34 cellular contexts compared by ENCODE assay signal in genomic region chr2:209474960-209475359, GRCh38. TPM values are rescaled to one million over a fixed set of nuclear protein-coding genes. Genes with fewer than 3 reads are reported as not detected.
"Had no signal": no experiment of that assay in that cellular context is flagged by ENCODE, and none has a peak within 500 bp of the region (broad histone marks: within the 10 kb centered on the region; RNA-seq: fewer than 3 reads in every experiment).

No MANE protein-coding gene starts in this region.

- H3K4me3 ChIP-seq: adrenal gland, body of pancreas, breast epithelium, cardiac muscle cell, colonic mucosa, gastrocnemius medialis, heart left ventricle had no signal

- H3K4me1 ChIP-seq: breast epithelium, colonic mucosa had no signal

- H3K36me3 ChIP-seq: adrenal gland, breast epithelium, cardiac muscle cell, colonic mucosa, gastrocnemius medialis, heart left ventricle had no signal

- ATAC-seq: activated CD8-positive, alpha-beta T cell treated with anti-CD3 and anti-CD28 coated beads for 36 hours; activated naive CD8-positive, alpha-beta T cell treated with anti-CD3 and anti-CD28 coated beads, Interleukin-2, amount 50 U/mL, for 24 hours; body of pancreas; esophagus mucosa; gastrocnemius medialis; heart left ventricle; WTC11 had no signal

- H3K27me3 ChIP-seq: adrenal gland, body of pancreas, breast epithelium, colonic mucosa, foreskin keratinocyte, gastrocnemius medialis, heart left ventricle had no signal

- FAIRE-seq: TTC549 had no signal

- H3K27ac ChIP-seq: adrenal gland, body of pancreas, breast epithelium, cardiac muscle cell, colonic mucosa, foreskin keratinocyte, gastrocnemius medialis, heart left ventricle, VCaP had no signal

- DNase-seq: activated CD4-positive, alpha-beta T cell treated with anti-CD3 and anti-CD28 coated beads for 48 hours; activated CD4-positive, alpha-beta T cell treated with anti-CD3 and anti-CD28 coated beads, Interleukin-2, amount 50 U/mL, for 1 hour; activated CD4-positive, alpha-beta T cell treated with anti-CD3 and anti-CD28 coated beads, Interleukin-2, amount 50 U/mL, for 48 hours; activated CD8-positive, alpha-beta memory T cell treated with anti-CD3 and anti-CD28 coated beads for 24 hours; activated CD8-positive, alpha-beta T cell treated with anti-CD3 and anti-CD28 coated beads for 36 hours; activated effector memory CD4-positive, alpha-beta T cell treated with anti-CD3 and anti-CD28 coated beads, Interleukin-2, amount 50 U/mL, for 16 hours; activated naive CD4-positive, alpha-beta T cell treated with anti-CD3 and anti-CD28 coated beads for 36 hours; activated naive CD8-positive, alpha-beta T cell treated with anti-CD3 and anti-CD28 coated beads for 36 hours; activated naive CD8-positive, alpha-beta T cell treated with anti-CD3 and anti-CD28 coated beads, Interleukin-2, amount 50 U/mL, for 24 hours; activated T-cell treated with anti-CD3 and anti-CD28 coated beads, Interleukin-2, amount 50 U/mL, for 1 hour; activated T-cell treated with anti-CD3 and anti-CD28 coated beads, Interleukin-2, amount 50 U/mL, for 48 hours; adrenal gland; amygdala; aorta; body of pancreas; central memory CD4-positive, alpha-beta T cell; cerebellar nuclear complex; colonic mucosa; effector memory CD4-positive, alpha-beta T cell; endodermal cell; foreskin keratinocyte; gastrocnemius medialis; glutamatergic neuron; heart left ventricle; hypothalamus; T-helper 2 cell had no signal

RNA-seq across cellular contexts. Expression of gene MAP2, which starts 51.1 kb away (rescaled TPM):
- total RNA-seq: activated CD8-positive, alpha-beta T cell treated with anti-CD3 and anti-CD28 coated beads for 36 hours; activated T-helper 1 cell treated with anti-CD3 and anti-CD28 coated beads, Interleukin-12 subunit alpha, Interleukin-12 subunit beta, Interleukin-2, Interleukin-4 antibody, amounts not matched to agents 30 ng/mL and 10 ng/mL and 1 ng/mL, durations not matched to agents 14 hours and 24 hours and 36 hours; activated T-helper 2 cell treated with anti-CD3 and anti-CD28 coated beads, Interferon-gamma antibody, Interleukin-2, Interleukin-4, amounts not matched to agents 10 μg/mL and 5 μg/mL and 100 μg/mL, durations not matched to agents 14 hours and 24 hours and 36 hours had no signal
